Comparison of ENCODE assay signal across 8 cellular contexts in genomic region chr2:159290289-159290907, GRCh38. TPM values are rescaled to one million over a fixed set of nuclear protein-coding genes. Genes with fewer than 3 reads are reported as not detected.
A peak's percentile ranks its signal among the peaks of the same experiment; 100 is the strongest.
DNase-seq lines count a peak whose midpoint lies in the region; ATAC-seq and TF ChIP-seq lines count a peak whose summit lies in the region.

No MANE protein-coding gene starts in this region.

- WGBS in aorta, 2 donors: 60 to 64% methylated on average over 7 of the region's 7 CpGs

- H4K20me1 ChIP-seq in fibroblast of lung (ENCODE audit: control insufficient read depth, extremely low read depth, insufficient read depth, low read length): no peaks in the 10 kb centered on the region

- H3K9me3 ChIP-seq in fibroblast of lung (ENCODE audit: control insufficient read depth, insufficient read depth, low read depth, low read length) (no peaks in the 10 kb centered on the region), aorta (ENCODE audit: control insufficient read depth, low read length) (no peaks in the 10 kb centered on the region)

- intact Hi-C loops in posterior cingulate gyrus (cut with DNase I) (no loop called here), aorta (cut with DNase I) (no loop called here)

- POLR2A ChIA-PET in RWPE1 (lab: Yijun Ruan, JAX; ENCODE audit: low non-redundant PET): no interaction called here

- H3K4me1 ChIP-seq in fibroblast of lung (ENCODE audit: control insufficient read depth, extremely low read depth, insufficient read depth, low read length) (peaks cover 5% of the 10 kb centered on the region), aorta (ENCODE audit: control insufficient read depth in 1 of 2, insufficient read depth in 2 of 2, low read length in 2 of 2) (no peaks in the 10 kb centered on the region)

- H3K27ac ChIP-seq in RWPE1: no peak overlapping the region
- no peak overlapping the region for H3K27ac ChIP-seq in fibroblast of lung (ENCODE audit: insufficient read depth, low read length)
- H3K27ac ChIP-seq in aorta (ENCODE audit: low read depth in 1 of 2, low read length in 2 of 2): no peak overlapping the region

- H3K9ac ChIP-seq in fibroblast of lung (ENCODE audit: insufficient read depth, low read length): no peak overlapping the region

- H3K27me3 ChIP-seq in fibroblast of lung (ENCODE audit: control insufficient read depth, insufficient read depth, low read length) (no peaks in the 10 kb centered on the region), aorta (ENCODE audit: control insufficient read depth in 1 of 2, insufficient read depth in 2 of 2, low read length in 1 of 2) (no peaks in the 10 kb centered on the region)

- TF ChIP-seq CTCF in RWPE1 (conservative IDR thresholded peaks at IDR 0.05; ENCODE audit: low read depth): peak; percentile 17; the same call in 1 of the 2 replicates
- TF ChIP-seq CTCF in fibroblast of lung (conservative IDR thresholded peaks at IDR 0.05 in 1 of 2, IDR thresholded peaks at IDR 0.05 in 1 of 2; ENCODE audit: low read depth in 1 of 2, low read length in 2 of 2): peak in 1 of 2 donors; percentile 26

- H3K36me3 ChIP-seq in fibroblast of lung (ENCODE audit: control insufficient read depth, insufficient read depth, low read length) (no peaks in the 10 kb centered on the region), aorta (ENCODE audit: control insufficient read depth in 1 of 2, insufficient read depth in 2 of 2, low read length in 1 of 2) (no peaks in the 10 kb centered on the region)

- CTCF ChIA-PET in RWPE1 (lab: Yijun Ruan, JAX): no interaction called here

- peak overlapping the region; percentile 24 for H2AFZ ChIP-seq in fibroblast of lung (ENCODE audit: low read length)

- DNase-seq in CMK (ENCODE audit: low read depth): peak; percentile 12
- peak; percentile 81 for DNase-seq in HS-5 (ENCODE audit: low read depth)
- peak; percentile 62 for DNase-seq in RWPE1 (ENCODE audit: low spot score)
- peak; percentile 66 to 98 for DNase-seq in fibroblast of lung (ENCODE audit: low read depth in 2 of 2)
- no peak for DNase-seq in posterior cingulate gyrus
- DNase-seq in aorta: no peak

- H3K4me2 ChIP-seq in fibroblast of lung (ENCODE audit: extremely low read depth, insufficient read depth, low read length): peak overlapping the region; percentile 19

- H3K4me3 ChIP-seq in fibroblast of lung (replicated peaks in 1 of 4; ENCODE audit: control extremely low read depth in 1 of 4, insufficient read depth in 1 of 4, low read depth in 3 of 4, low read length in 4 of 4) (no peak overlapping the region), aorta (ENCODE audit: low read length in 2 of 2) (no peak overlapping the region)

- no peaks in the 10 kb centered on the region for H3K79me2 ChIP-seq in fibroblast of lung (ENCODE audit: control insufficient read depth, insufficient read depth, low read length)

- no peak for ATAC-seq in HG02840 (IDR thresholded peaks at IDR 0.05; ENCODE audit: low FRiP score, unreplicated experiment)
- no peak for ATAC-seq in aorta (ENCODE audit: low FRiP score)
- ATAC-seq in HG03442 (IDR thresholded peaks at IDR 0.05; ENCODE audit: unreplicated experiment): no peak

RNA-seq across cellular contexts. Expression of gene WDSUB1, which starts 3.9 kb away (rescaled TPM):
- 15.2 and 18.3 TPM in 2 replicates for total RNA-seq in fibroblast of lung
- 5.8 and 7.5 TPM in 2 replicates for polyA plus RNA-seq in fibroblast of lung
- polyA plus RNA-seq in fibroblast of lung (2012): 5.7 and 6.1 TPM in 2 replicates
- 1.6 and 5.0 TPM in 2 replicates for polyA minus RNA-seq in fibroblast of lung (ENCODE audit: low replicate concordance)
- total RNA-seq in aorta: 10 to 100 TPM in 1 of 2 donors, 1 to 10 TPM in 1; 5.2 to 11.3 TPM
- 1 to 10 TPM; 7.5 to 9.6 TPM for polyA plus RNA-seq in aorta

Comparison
In these comparisons a context has a peak if more than half of its experiments do, and no peak if none do; other contexts are left out.
1. DNase-seq: peak in CMK (single experiment), HS-5 (single experiment), RWPE1 (single experiment) and fibroblast of lung (2 of 2); none in posterior cingulate gyrus (0 of 10) and aorta (0 of 2).